ENCODE assay signal across 21 cellular contexts in the genomic region with DNA sequence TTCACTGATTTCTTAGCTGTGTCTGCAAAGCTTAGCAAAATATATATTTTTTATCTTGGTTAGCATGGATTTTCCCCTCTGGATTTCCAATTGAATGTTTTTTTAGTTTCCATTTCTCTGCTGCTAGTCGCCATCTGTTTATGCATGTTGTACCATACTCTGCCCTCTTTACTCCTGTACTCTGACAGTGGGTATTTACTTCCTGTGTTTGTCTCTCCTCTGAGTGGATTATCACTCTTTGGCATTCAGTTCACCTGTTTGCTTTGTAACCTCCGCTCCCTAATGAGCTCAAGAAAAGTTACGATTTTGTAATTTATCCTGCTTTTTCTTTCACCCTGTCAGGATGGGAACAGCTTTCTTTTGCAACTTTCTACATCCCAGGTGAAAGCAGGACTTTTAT. TPM values are rescaled to one million over a fixed set of nuclear protein-coding genes. Genes with fewer than 3 reads are reported as not detected.
DNase-seq lines count a peak whose midpoint lies in the region; ATAC-seq and TF ChIP-seq lines count a peak whose summit lies in the region.
"Had no signal": no experiment of that assay in that cellular context is flagged by ENCODE, and none has a peak within 500 bp of the region (broad histone marks: within the 10 kb centered on the region; RNA-seq: fewer than 3 reads in every experiment).

No MANE protein-coding gene starts in this region.

- 85 to 87% methylated on average over 3 of the region's 3 CpGs for WGBS in thyroid gland, 2 donors

- no peak for DNase-seq in CD8-positive, alpha-beta T cell
- DNase-seq in HFFc6 (no peak), brain microvascular endothelial cell (no peak), memory B cell (ENCODE audit: low spot score in 2 of 2) (no peak), Kasumi-1 (lab: John Stamatoyannopoulos, UW) (no peak), NCI-H2196 treated with DMSO at 0.1 percent for 48 hours (lab: John Stamatoyannopoulos, UW; ENCODE audit: unreplicated experiment) (no peak), thyroid gland (no peak), A673 (ENCODE audit: low spot score) (no peak)
- DNase-seq: activated CD8-positive, alpha-beta memory T cell treated with anti-CD3 and anti-CD28 coated beads for 24 hours; activated naive CD8-positive, alpha-beta T cell treated with anti-CD3 and anti-CD28 coated beads for 36 hours; body of pancreas; cortex of kidney; DND-41; mucosa of descending colon; NCI-H1694 treated with DMSO at 0.1 percent for 48 hours; OCI-M1; stimulated activated CD4-positive, alpha-beta T cell treated with anti-CD3 and anti-CD28 coated beads, Interleukin-15, amount 100 ng/mL, for 24 hours; testis had no signal

- in situ Hi-C loops in brain microvascular endothelial cell (cut with HindIII; ENCODE audit: low pct_ligation_motif_present, low sequenced_read_pairs) = no loop called here

- H3K27me3 Mint-ChIP-seq in CD8-positive, alpha-beta T cell (ENCODE audit: low read depth) = no peaks in the 10 kb centered on the region
- H3K27me3 Mint-ChIP-seq in HFFc6 (ENCODE audit: insufficient read depth) (peaks cover 1% of the 10 kb centered on the region; the same call in 1 of the 2 replicates), memory B cell (no peaks in the 10 kb centered on the region)
- H3K27me3 Mint-ChIP-seq: activated naive CD8-positive, alpha-beta T cell treated with anti-CD3 and anti-CD28 coated beads for 36 hours; IgD-negative memory B cell had no signal

- no peak overlapping the region for H3K4me3 Mint-ChIP-seq in CD8-positive, alpha-beta T cell
- H3K4me3 Mint-ChIP-seq in HFFc6 (peak overlapping the region; percentile 34), memory B cell (no peak overlapping the region)
- H3K4me3 Mint-ChIP-seq: activated naive CD8-positive, alpha-beta T cell treated with anti-CD3 and anti-CD28 coated beads for 36 hours; IgD-negative memory B cell; neural progenitor cell had no signal

- intact Hi-C loops in CD8-positive, alpha-beta T cell (cut with DNase I, micrococcal nuclease) = no loop called here
- intact Hi-C loops in thyroid gland (cut with DNase I) (no loop called here), A673 (cut with micrococcal nuclease; ENCODE audit: unreplicated experiment) (no loop called here)

- H3K9me3 ChIP-seq in CD8-positive, alpha-beta T cell (ENCODE audit: low read length) = no peaks in the 10 kb centered on the region
- no peaks in the 10 kb centered on the region for H3K9me3 ChIP-seq in thyroid gland
- no peaks in the 10 kb centered on the region for H3K9me3 ChIP-seq in A673 (ENCODE audit: low read depth, low read length, poor library complexity, severe bottlenecking)
- H3K9me3 ChIP-seq: body of pancreas, mucosa of descending colon, testis had no signal

- no peak for TF ChIP-seq CTCF in CD8-positive, alpha-beta T cell (IDR thresholded peaks at IDR 0.05)
- TF ChIP-seq CTCF in HFFc6 (IDR thresholded peaks at IDR 0.05) (no peak), brain microvascular endothelial cell (IDR thresholded peaks at IDR 0.05; ENCODE audit: low read depth, low read length, missing control alignments) (no peak), thyroid gland (IDR thresholded peaks at IDR 0.05) (no peak), A673 (conservative IDR thresholded peaks at IDR 0.05; ENCODE audit: low read depth, low read length) (no peak)

- H3K27me3 ChIP-seq in CD8-positive, alpha-beta T cell (ENCODE audit: insufficient read depth, low read length) = no peaks in the 10 kb centered on the region
- H3K27me3 ChIP-seq in brain microvascular endothelial cell (replicated peaks) (no peaks in the 10 kb centered on the region), thyroid gland (no peaks in the 10 kb centered on the region), A673 (replicated peaks; ENCODE audit: insufficient read depth, low read depth, low read length, poor library complexity) (no peaks in the 10 kb centered on the region)
- H3K27me3 ChIP-seq: body of pancreas, neural progenitor cell, testis had no signal

- no TSS peak for BruUV-seq in A673 (replicated peaks; lab: Mats Ljungman, UMichigan)

- no peak overlapping the region for H3K27ac ChIP-seq in CD8-positive, alpha-beta T cell (ENCODE audit: low read depth, low read length)
- peak overlapping the region; percentile 83 for H3K27ac ChIP-seq in brain microvascular endothelial cell
- H3K27ac ChIP-seq in thyroid gland = no peak overlapping the region
- H3K27ac ChIP-seq in A673 (ENCODE audit: low read depth, low read length, poor library complexity, severe bottlenecking) = no peak overlapping the region
- H3K27ac ChIP-seq: body of pancreas, neural progenitor cell, testis had no signal

- H3K4me3 ChIP-seq in CD8-positive, alpha-beta T cell (ENCODE audit: low read depth, low read length) = no peak overlapping the region
- H3K4me3 ChIP-seq in brain microvascular endothelial cell (ENCODE audit: low read depth, low read length) (no peak overlapping the region), thyroid gland (replicated peaks in 1 of 3) (no peak overlapping the region), A673 (ENCODE audit: low read depth, low read length, poor library complexity, severe bottlenecking) (no peak overlapping the region)
- H3K4me3 ChIP-seq: body of pancreas, mucosa of descending colon, neural progenitor cell, testis had no signal

- CTCF ChIA-PET in CD8-positive, alpha-beta T cell (lab: Charles Lee) = interaction anchor here (1.5 kb wide), 1 partner anchor 416 kb away, joined by 5 read pairs; no protein-coding TSS in a partner anchor
- CTCF ChIA-PET in A673 (lab: Charles Lee) = no interaction called here

- H3K4me1 ChIP-seq in CD8-positive, alpha-beta T cell (ENCODE audit: insufficient read depth, low read length) = no peaks in the 10 kb centered on the region
- H3K4me1 ChIP-seq in thyroid gland = no peaks in the 10 kb centered on the region
- H3K4me1 ChIP-seq in A673 (ENCODE audit: insufficient read depth, low read length, poor library complexity, severe bottlenecking) = peaks cover 36% of the 10 kb centered on the region
- H3K4me1 ChIP-seq: testis had no signal

- no peak for ATAC-seq in CD8-positive, alpha-beta T cell
- no peak for ATAC-seq in memory B cell (ENCODE audit: low read depth)
- ATAC-seq: body of pancreas, esophagus mucosa, mucosa of descending colon had no signal

- no peaks in the 10 kb centered on the region for H3K36me3 ChIP-seq in CD8-positive, alpha-beta T cell (ENCODE audit: insufficient read depth, low read length)
- H3K36me3 ChIP-seq in brain microvascular endothelial cell (replicated peaks) = no peaks in the 10 kb centered on the region
- H3K36me3 ChIP-seq in thyroid gland = peaks cover 0 to 10% of the 10 kb centered on the region in 2 donors
- peaks cover 33% of the 10 kb centered on the region for H3K36me3 ChIP-seq in A673 (ENCODE audit: insufficient read depth, low read length, poor library complexity, severe bottlenecking)

- H3K9me3 Mint-ChIP-seq in CD8-positive, alpha-beta T cell = peaks cover 2% of the 10 kb centered on the region
- H3K9me3 Mint-ChIP-seq in HFFc6 (peaks cover 2% of the 10 kb centered on the region), memory B cell (peaks cover under 1% of the 10 kb centered on the region)
- H3K9me3 Mint-ChIP-seq: IgD-negative memory B cell had no signal

- peak overlapping the region; percentile 10 for H3K27ac Mint-ChIP-seq in CD8-positive, alpha-beta T cell
- peak overlapping the region; percentile 86 for H3K27ac Mint-ChIP-seq in HFFc6
- peak overlapping the region; percentile 15 for H3K27ac Mint-ChIP-seq in memory B cell
- H3K27ac Mint-ChIP-seq: activated naive CD8-positive, alpha-beta T cell treated with anti-CD3 and anti-CD28 coated beads for 36 hours; IgD-negative memory B cell; neural progenitor cell had no signal

- H3K4me1 Mint-ChIP-seq in CD8-positive, alpha-beta T cell (ENCODE audit: low read depth) = peaks cover 16% of the 10 kb centered on the region
- peaks cover 86% of the 10 kb centered on the region for H3K4me1 Mint-ChIP-seq in HFFc6 (ENCODE audit: low read depth)
- H3K4me1 Mint-ChIP-seq in memory B cell = peaks cover 4% of the 10 kb centered on the region
- H3K4me1 Mint-ChIP-seq: neural progenitor cell had no signal

- H3K36me3 Mint-ChIP-seq in CD8-positive, alpha-beta T cell = peaks cover 65% of the 10 kb centered on the region
- peaks cover 59% of the 10 kb centered on the region for H3K36me3 Mint-ChIP-seq in HFFc6 (ENCODE audit: low read depth)
- peaks cover 41% of the 10 kb centered on the region for H3K36me3 Mint-ChIP-seq in memory B cell

- POLR2A ChIA-PET in CD8-positive, alpha-beta T cell (lab: Charles Lee) = no interaction called here
- POLR2A ChIA-PET in A673 (lab: Charles Lee; ENCODE audit: low non-redundant PET) = no interaction called here

- TF ChIP-seq POLR2A in thyroid gland (IDR thresholded peaks at IDR 0.05) = no peak

RNA-seq across cellular contexts. Expression of a gene that starts 59.1 kb away (rescaled TPM):
- total RNA-seq in CD8-positive, alpha-beta T cell = 10 to 100 TPM; 20.3 to 21.4 TPM
- 10 to 100 TPM; 37.4 to 47.0 (median 42.2) TPM for total RNA-seq in HFFc6 (2021; fragmentation: NEBNext Ultra II Directional; extraction: Animal tissue kit (Norgen Biotek cat#: 25700))
- total RNA-seq in thyroid gland = 10 to 100 TPM; 30.8 to 35.2 (median 31.2) TPM
- total RNA-seq in A673 (2021) = 98.7 and 99.9 TPM in 2 replicates

RNA-seq across cellular contexts. Expression of a gene that starts 59.3 kb away (rescaled TPM):
- total RNA-seq in CD8-positive, alpha-beta T cell = 1 to 10 TPM; 5.4 to 6.4 TPM
- total RNA-seq in HFFc6 (2021; fragmentation: NEBNext Ultra II Directional; extraction: Animal tissue kit (Norgen Biotek cat#: 25700)) = 10 to 100 TPM; 26.6 to 33.3 (median 29.4) TPM
- total RNA-seq in thyroid gland (10 to 100 TPM; 35.6 to 54.3 (median 39.0) TPM), A673 (2021) (95.5 and 99.8 TPM in 2 replicates)

Comparison
In these comparisons a context has a peak if more than half of its experiments do, and no peak if none do; other contexts are left out.
1. H3K27ac Mint-ChIP-seq: peak in every context shown above with its lines; median percentile 86 in HFFc6; 15 in memory B cell; 10 in CD8-positive, alpha-beta T cell.